Comparison of ENCODE assay signal across 8 cellular contexts in the genomic region with DNA sequence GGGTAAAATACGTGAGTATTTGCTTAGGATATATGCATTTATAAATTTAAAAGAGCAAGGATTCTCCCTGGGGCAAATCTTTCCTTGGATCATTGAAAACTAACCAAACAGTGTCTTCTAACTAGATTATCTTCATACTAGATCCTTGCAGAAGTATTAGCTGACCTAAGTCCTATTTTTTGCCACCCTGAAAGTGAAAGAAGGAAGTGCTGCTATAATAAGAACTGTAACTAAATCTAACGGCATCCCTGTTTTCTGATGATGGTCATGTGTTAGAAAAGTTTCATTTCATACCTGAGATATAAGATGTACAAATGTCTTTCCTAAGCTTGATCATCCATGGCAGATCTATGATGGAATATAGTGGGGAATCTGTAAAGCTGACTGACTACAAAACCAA.
DNase-seq lines count a peak whose midpoint lies in the region; ATAC-seq and TF ChIP-seq lines count a peak whose summit lies in the region.
"Had no signal": no experiment of that assay in that cellular context is flagged by ENCODE, and none has a peak within 500 bp of the region (broad histone marks: within the 10 kb centered on the region; RNA-seq: fewer than 3 reads in every experiment).

No MANE protein-coding gene starts in this region.

- H3K9me3 Mint-ChIP-seq in stimulated activated naive CD8-positive, alpha-beta T cell treated with anti-CD3 and anti-CD28 coated beads, Interleukin-15, amount 100 ng/mL, for 72 hours, result no peaks in the 10 kb centered on the region
- no peaks in the 10 kb centered on the region for H3K9me3 Mint-ChIP-seq in progenitor cell of endocrine pancreas (ENCODE audit: low read depth)

- TF ChIP-seq CTCF in fibroblast of the aortic adventitia (IDR thresholded peaks at IDR 0.05; ENCODE audit: insufficient read depth, low read length) (no peak), progenitor cell of endocrine pancreas (IDR thresholded peaks at IDR 0.05; ENCODE audit: unreplicated experiment) (no peak)

- peaks cover 23% of the 10 kb centered on the region for H3K4me1 Mint-ChIP-seq in stimulated activated naive CD8-positive, alpha-beta T cell treated with anti-CD3 and anti-CD28 coated beads, Interleukin-15, amount 100 ng/mL, for 72 hours
- H3K4me1 Mint-ChIP-seq in progenitor cell of endocrine pancreas (ENCODE audit: low read depth), result no peaks in the 10 kb centered on the region

- no peaks in the 10 kb centered on the region for H3K36me3 Mint-ChIP-seq in progenitor cell of endocrine pancreas (ENCODE audit: insufficient read depth)

- H3K27ac Mint-ChIP-seq in stimulated activated naive CD8-positive, alpha-beta T cell treated with anti-CD3 and anti-CD28 coated beads, Interleukin-15, amount 100 ng/mL, for 72 hours, result no peak overlapping the region
- H3K27ac Mint-ChIP-seq in progenitor cell of endocrine pancreas, result no peak overlapping the region

- DNase-seq in MV-4-11 (lab: John Stamatoyannopoulos, UW), result peak; percentile 86
- peak; percentile 42 for DNase-seq in fibroblast of the aortic adventitia (ENCODE audit: low read depth)
- no peak for DNase-seq in stimulated activated naive CD8-positive, alpha-beta T cell treated with anti-CD3 and anti-CD28 coated beads, Interleukin-15, amount 100 ng/mL, for 72 hours
- no peak for DNase-seq in GM19240 (ENCODE audit: insufficient read length, low spot score)
- DNase-seq in progenitor cell of endocrine pancreas (ENCODE audit: low spot score, unreplicated experiment), result no peak
- DNase-seq: left colon had no signal

- peak overlapping the region; percentile 42 for H3K4me3 ChIP-seq in fibroblast of the aortic adventitia (ENCODE audit: low read depth, low read length)

- H3K4me3 Mint-ChIP-seq in stimulated activated naive CD8-positive, alpha-beta T cell treated with anti-CD3 and anti-CD28 coated beads, Interleukin-15, amount 100 ng/mL, for 72 hours, result peak overlapping the region; percentile 27 to 39
- no peak overlapping the region for H3K4me3 Mint-ChIP-seq in progenitor cell of endocrine pancreas (ENCODE audit: low read depth)

- ATAC-seq in GM21515 (IDR thresholded peaks at IDR 0.05; ENCODE audit: unreplicated experiment), result peak; percentile 55
- no peak for ATAC-seq in stimulated activated naive CD8-positive, alpha-beta T cell treated with anti-CD3 and anti-CD28 coated beads, Interleukin-15, amount 100 ng/mL, for 72 hours
- ATAC-seq in HG03280 (IDR thresholded peaks at IDR 0.05; ENCODE audit: unreplicated experiment), result no peak
- ATAC-seq: left colon had no signal

- peaks cover 7% of the 10 kb centered on the region for H3K27me3 Mint-ChIP-seq in stimulated activated naive CD8-positive, alpha-beta T cell treated with anti-CD3 and anti-CD28 coated beads, Interleukin-15, amount 100 ng/mL, for 72 hours
- H3K27me3 Mint-ChIP-seq in progenitor cell of endocrine pancreas, result no peaks in the 10 kb centered on the region

Comparison
In these comparisons a context has a peak if more than half of its experiments do, and no peak if none do; other contexts are left out.
1. DNase-seq: peak in MV-4-11 (single experiment) and fibroblast of the aortic adventitia (single experiment); none in stimulated activated naive CD8-positive, alpha-beta T cell treated with anti-CD3 and anti-CD28 coated beads, Interleukin-15, amount 100 ng/mL, for 72 hours (0 of 2), GM19240 (single experiment) and progenitor cell of endocrine pancreas (single experiment).